ENCODE assay signal across 20 cellular contexts in genomic region chr6:56984374-56984773, GRCh38. TPM values are rescaled to one million over a fixed set of nuclear protein-coding genes. Genes with fewer than 3 reads are reported as not detected.
DNase-seq lines count a peak whose midpoint lies in the region; ATAC-seq, FAIRE-seq and TF ChIP-seq lines count a peak whose summit lies in the region.
"Had no signal": no experiment of that assay in that cellular context is flagged by ENCODE, and none has a peak within 500 bp of the region (broad histone marks: within the 10 kb centered on the region; RNA-seq: fewer than 3 reads in every experiment).

No MANE protein-coding gene starts in this region.

- no peak overlapping the region for H3K27ac Mint-ChIP-seq in astrocyte (ENCODE audit: unreplicated experiment)
- H3K27ac Mint-ChIP-seq: activated T-cell treated with anti-CD3 and anti-CD28 coated beads, Interleukin-2, amount 50 U/mL, for 24 hours had no signal

- H3K36me3 ChIP-seq in astrocyte (ENCODE audit: insufficient read depth, low read length) = no peaks in the 10 kb centered on the region
- H3K36me3 ChIP-seq: BE2C, heart left ventricle had no signal

- no peaks in the 10 kb centered on the region for H4K20me1 ChIP-seq in astrocyte (ENCODE audit: insufficient read depth, low read length)

- no peaks in the 10 kb centered on the region for H3K27me3 Mint-ChIP-seq in astrocyte (ENCODE audit: low read depth, unreplicated experiment)
- H3K27me3 Mint-ChIP-seq in activated T-cell treated with anti-CD3 and anti-CD28 coated beads, Interleukin-2, amount 50 U/mL, for 4 hours (ENCODE audit: low read depth) = peaks cover 17% of the 10 kb centered on the region

- H3K27ac ChIP-seq in astrocyte (ENCODE audit: low read depth, low read length) = no peak overlapping the region
- H3K27ac ChIP-seq: heart left ventricle had no signal

- no peaks in the 10 kb centered on the region for H3K27me3 ChIP-seq in astrocyte (ENCODE audit: insufficient read depth, low read length)
- H3K27me3 ChIP-seq: heart left ventricle had no signal

- no peak overlapping the region for H3K9ac ChIP-seq in astrocyte (ENCODE audit: low read length)

- H2AFZ ChIP-seq in astrocyte (ENCODE audit: low read depth, low read length) = no peak overlapping the region

- TF ChIP-seq CTCF in astrocyte (IDR thresholded peaks at IDR 0.05; ENCODE audit: insufficient read depth, low read depth, low read length) = no peak

- H3K4me1 ChIP-seq in astrocyte (ENCODE audit: insufficient read depth, low read length) = no peaks in the 10 kb centered on the region
- H3K4me1 ChIP-seq: BE2C, heart left ventricle had no signal

- H3K4me1 Mint-ChIP-seq in astrocyte (ENCODE audit: low read depth, unreplicated experiment) = no peaks in the 10 kb centered on the region
- H3K4me1 Mint-ChIP-seq in activated T-cell treated with anti-CD3 and anti-CD28 coated beads, Interleukin-2, amount 50 U/mL, for 4 hours (ENCODE audit: low read depth) = no peaks in the 10 kb centered on the region

- DNase-seq in GF-D8 (lab: John Stamatoyannopoulos, UW) (peak; percentile 96), MV-4-11 (lab: John Stamatoyannopoulos, UW) (peak; percentile 74), astrocyte (ENCODE audit: low read depth) (peak; percentile 65), iris pigment epithelial cell (ENCODE audit: low read depth) (peak; percentile 75)
- no peak for DNase-seq in activated T-cell treated with anti-CD3 and anti-CD28 coated beads, Interleukin-2, amount 50 U/mL, for 4 hours
- DNase-seq: activated CD4-positive, alpha-beta T cell treated with anti-CD3 and anti-CD28 coated beads, Interleukin-2, amount 50 U/mL, for 4 hours; activated T-cell treated with anti-CD3 and anti-CD28 coated beads, Interleukin-2, amount 50 U/mL, for 24 hours; BE2C; DMS 273 treated with DMSO at 0.1 percent for 48 hours; heart left ventricle; kidney; midbrain; NCI-H1092; NCI-H2227 treated with DMSO at 0.1 percent for 48 hours; retina; substantia nigra had no signal

- peaks cover 2% of the 10 kb centered on the region for H3K36me3 Mint-ChIP-seq in astrocyte (ENCODE audit: low read depth, unreplicated experiment)
- H3K36me3 Mint-ChIP-seq in activated T-cell treated with anti-CD3 and anti-CD28 coated beads, Interleukin-2, amount 50 U/mL, for 4 hours (ENCODE audit: insufficient read depth) = no peaks in the 10 kb centered on the region

- no peak overlapping the region for H3K4me3 Mint-ChIP-seq in astrocyte (ENCODE audit: unreplicated experiment)
- no peak overlapping the region for H3K4me3 Mint-ChIP-seq in activated T-cell treated with anti-CD3 and anti-CD28 coated beads, Interleukin-2, amount 50 U/mL, for 4 hours
- H3K4me3 Mint-ChIP-seq: activated T-cell treated with anti-CD3 and anti-CD28 coated beads, Interleukin-2, amount 50 U/mL, for 24 hours had no signal

- no peak for FAIRE-seq in astrocyte (lab: Jason Lieb, UNC)
- FAIRE-seq: kidney had no signal

- no peaks in the 10 kb centered on the region for H3K9me3 ChIP-seq in astrocyte (ENCODE audit: insufficient read depth, low read depth, low read length)
- H3K9me3 ChIP-seq: BE2C, heart left ventricle had no signal

- no peak overlapping the region for H3K4me3 ChIP-seq in astrocyte (ENCODE audit: insufficient read depth, low read depth, low read length)
- H3K4me3 ChIP-seq: heart left ventricle had no signal

- no peaks in the 10 kb centered on the region for H3K79me2 ChIP-seq in astrocyte (ENCODE audit: insufficient read depth, low read length)

- no peak for ATAC-seq in GM21423 (IDR thresholded peaks at IDR 0.05; ENCODE audit: unreplicated experiment)
- no peak for ATAC-seq in activated T-cell treated with anti-CD3 and anti-CD28 coated beads, Interleukin-2, amount 50 U/mL, for 4 hours
- no peak for ATAC-seq in GM18511 (IDR thresholded peaks at IDR 0.05; ENCODE audit: unreplicated experiment)
- ATAC-seq in HG02870 (IDR thresholded peaks at IDR 0.05; ENCODE audit: unreplicated experiment) = no peak
- ATAC-seq: heart left ventricle had no signal

- no peak overlapping the region for H3K4me2 ChIP-seq in astrocyte (ENCODE audit: low read length)

- H3K9me3 Mint-ChIP-seq in astrocyte (ENCODE audit: unreplicated experiment) = no peaks in the 10 kb centered on the region
- H3K9me3 Mint-ChIP-seq in activated T-cell treated with anti-CD3 and anti-CD28 coated beads, Interleukin-2, amount 50 U/mL, for 4 hours = no peaks in the 10 kb centered on the region
- H3K9me3 Mint-ChIP-seq: activated T-cell treated with anti-CD3 and anti-CD28 coated beads, Interleukin-2, amount 50 U/mL, for 24 hours had no signal

RNA-seq across cellular contexts. Expression of gene BEND6, which starts 29.5 kb away (rescaled TPM):
- total RNA-seq in astrocyte = 8.3 and 10.4 TPM in 2 replicates
- total RNA-seq in activated T-cell treated with anti-CD3 and anti-CD28 coated beads, Interleukin-2, amount 50 U/mL, for 4 hours = under 1 TPM in 1 of 3 donors, not detected in 2; 0.05 TPM
- total RNA-seq: HT-29 had no signal
